In genomic region chr4:14787894-14788293, GRCh38 we compare ENCODE assay signal across 9 cellular contexts.
DNase-seq lines count a peak whose midpoint lies in the region; ATAC-seq and TF ChIP-seq lines count a peak whose summit lies in the region.
"Had no signal": no experiment of that assay in that cellular context is flagged by ENCODE, and none has a peak within 500 bp of the region (broad histone marks: within the 10 kb centered on the region; RNA-seq: fewer than 3 reads in every experiment).

No MANE protein-coding gene starts in this region.

- no peaks in the 10 kb centered on the region for H3F3A ChIP-seq in smooth muscle cell (ENCODE audit: low read depth)

- no peak overlapping the region for H3K4me2 ChIP-seq in smooth muscle cell

- H3K4me1 Mint-ChIP-seq in activated CD4-positive, alpha-beta T cell treated with anti-CD3 and anti-CD28 coated beads, Interleukin-2, amount 10 ng/mL, durations not matched to agents 24 days and 14 days = peaks cover 30% of the 10 kb centered on the region
- peaks cover 2 to 18% of the 10 kb centered on the region in 2 donors for H3K4me1 Mint-ChIP-seq in natural killer cell treated with Interleukin-12 subunit alpha and Interleukin-12 subunit beta and Interleukin-15 and Interleukin-18, amount 100 ng/mL, for 72 hours (ENCODE audit: low read depth in 2 of 2)

- H3K4me1 ChIP-seq in smooth muscle cell (ENCODE audit: low read depth) = no peaks in the 10 kb centered on the region
- H3K4me1 ChIP-seq: sigmoid colon had no signal

- no peaks in the 10 kb centered on the region for H3K36me3 ChIP-seq in smooth muscle cell (ENCODE audit: low read depth)
- H3K36me3 ChIP-seq: sigmoid colon had no signal

- TF ChIP-seq POLR2A in erythroblast (IDR thresholded peaks at IDR 0.05; ENCODE audit: low read length) = no peak

- DNase-seq in activated CD4-positive, alpha-beta T cell treated with anti-CD3 and anti-CD28 coated beads, Interleukin-2, amount 10 ng/mL, durations not matched to agents 24 days and 14 days = peak; percentile 57
- no peak for DNase-seq in activated CD4-positive, alpha-beta T cell treated with anti-CD3 and anti-CD28 coated beads, Interleukin-2, amount 50 U/mL, for 4 hours
- DNase-seq in MV-4-11 (lab: John Stamatoyannopoulos, UW) (peak; percentile 53), erythroblast (lab: John Stamatoyannopoulos, UW) (peak; percentile 16 to 23), smooth muscle cell (lab: John Stamatoyannopoulos, UW; ENCODE audit: unreplicated experiment) (no peak), activated gamma-delta T cell treated with Interleukin-2 at 50 U/mL for 16 hours (no peak)
- no peak for DNase-seq in activated CD8-positive, alpha-beta memory T cell treated with anti-CD3 and anti-CD28 coated beads, Interleukin-2, amount 50 U/mL, for 4 hours
- DNase-seq in natural killer cell treated with Interleukin-12 subunit alpha and Interleukin-12 subunit beta and Interleukin-15 and Interleukin-18, amount 100 ng/mL, for 72 hours (ENCODE audit: low spot score) = no peak
- DNase-seq: sigmoid colon had no signal

- no peak overlapping the region for H3K27ac ChIP-seq in smooth muscle cell (ENCODE audit: low read depth)
- H3K27ac ChIP-seq: sigmoid colon had no signal

- intact Hi-C loops in activated CD4-positive, alpha-beta T cell treated with anti-CD3 and anti-CD28 coated beads, Interleukin-2, amount 10 ng/mL, durations not matched to agents 24 days and 14 days (cut with micrococcal nuclease) = loop anchor here (2.0 to 10.0 kb wide), 3 partner anchors 137 to 1131 kb away; partner anchors contain the start of gene FBXL5

- H3K27ac Mint-ChIP-seq in activated CD4-positive, alpha-beta T cell treated with anti-CD3 and anti-CD28 coated beads, Interleukin-2, amount 10 ng/mL, durations not matched to agents 24 days and 14 days = no peak overlapping the region
- no peak overlapping the region for H3K27ac Mint-ChIP-seq in natural killer cell treated with Interleukin-12 subunit alpha and Interleukin-12 subunit beta and Interleukin-15 and Interleukin-18, amount 100 ng/mL, for 72 hours

- H3K27me3 Mint-ChIP-seq in activated CD4-positive, alpha-beta T cell treated with anti-CD3 and anti-CD28 coated beads, Interleukin-2, amount 10 ng/mL, durations not matched to agents 24 days and 14 days = no peaks in the 10 kb centered on the region
- peaks cover 4 to 5% of the 10 kb centered on the region in 2 donors for H3K27me3 Mint-ChIP-seq in natural killer cell treated with Interleukin-12 subunit alpha and Interleukin-12 subunit beta and Interleukin-15 and Interleukin-18, amount 100 ng/mL, for 72 hours

- H3K9me3 ChIP-seq in smooth muscle cell (replicated peaks; ENCODE audit: low read depth) = no peaks in the 10 kb centered on the region
- H3K9me3 ChIP-seq: sigmoid colon had no signal

- H3K9me3 Mint-ChIP-seq in activated CD4-positive, alpha-beta T cell treated with anti-CD3 and anti-CD28 coated beads, Interleukin-2, amount 10 ng/mL, durations not matched to agents 24 days and 14 days = peaks cover 28% of the 10 kb centered on the region
- peaks cover 11% of the 10 kb centered on the region for H3K9me3 Mint-ChIP-seq in natural killer cell treated with Interleukin-12 subunit alpha and Interleukin-12 subunit beta and Interleukin-15 and Interleukin-18, amount 100 ng/mL, for 72 hours

- no peak for ATAC-seq in natural killer cell treated with Interleukin-12 subunit alpha and Interleukin-12 subunit beta and Interleukin-15 and Interleukin-18, amount 100 ng/mL, for 72 hours

- no peak overlapping the region for H3K9ac ChIP-seq in smooth muscle cell (ENCODE audit: low read depth)

- no peaks in the 10 kb centered on the region for H3K79me2 ChIP-seq in smooth muscle cell (ENCODE audit: low read depth)

- H3K4me3 Mint-ChIP-seq in activated CD4-positive, alpha-beta T cell treated with anti-CD3 and anti-CD28 coated beads, Interleukin-2, amount 10 ng/mL, durations not matched to agents 24 days and 14 days = no peak overlapping the region
- H3K4me3 Mint-ChIP-seq in natural killer cell treated with Interleukin-12 subunit alpha and Interleukin-12 subunit beta and Interleukin-15 and Interleukin-18, amount 100 ng/mL, for 72 hours = no peak overlapping the region

- H2AFZ ChIP-seq in smooth muscle cell (ENCODE audit: low read depth) = no peak overlapping the region

- H4K20me1 ChIP-seq in smooth muscle cell (ENCODE audit: low read depth) = no peaks in the 10 kb centered on the region

- no peaks in the 10 kb centered on the region for H3K27me3 ChIP-seq in smooth muscle cell (ENCODE audit: low read depth)
- H3K27me3 ChIP-seq: sigmoid colon had no signal

- TF ChIP-seq CTCF in smooth muscle cell (IDR thresholded peaks at IDR 0.05; ENCODE audit: borderline replicate concordance, insufficient read depth, poor library complexity, severe bottlenecking) = peak; percentile 27

- no peaks in the 10 kb centered on the region for H3K36me3 Mint-ChIP-seq in activated CD4-positive, alpha-beta T cell treated with anti-CD3 and anti-CD28 coated beads, Interleukin-2, amount 10 ng/mL, durations not matched to agents 24 days and 14 days (ENCODE audit: low read depth)
- peaks cover 23% of the 10 kb centered on the region for H3K36me3 Mint-ChIP-seq in natural killer cell treated with Interleukin-12 subunit alpha and Interleukin-12 subunit beta and Interleukin-15 and Interleukin-18, amount 100 ng/mL, for 72 hours

- no peak overlapping the region for H3K4me3 ChIP-seq in smooth muscle cell
- H3K4me3 ChIP-seq: sigmoid colon had no signal

Comparison
In these comparisons a context has a peak if more than half of its experiments do, and no peak if none do; other contexts are left out.
1. DNase-seq: peak in activated CD4-positive, alpha-beta T cell treated with anti-CD3 and anti-CD28 coated beads, Interleukin-2, amount 10 ng/mL, durations not matched to agents 24 days and 14 days (single experiment), MV-4-11 (single experiment) and erythroblast (2 of 2); none in activated CD4-positive, alpha-beta T cell treated with anti-CD3 and anti-CD28 coated beads, Interleukin-2, amount 50 U/mL, for 4 hours (0 of 2), smooth muscle cell (single experiment), activated CD8-positive, alpha-beta memory T cell treated with anti-CD3 and anti-CD28 coated beads, Interleukin-2, amount 50 U/mL, for 4 hours (single experiment), natural killer cell treated with Interleukin-12 subunit alpha and Interleukin-12 subunit beta and Interleukin-15 and Interleukin-18, amount 100 ng/mL, for 72 hours (single experiment) and activated gamma-delta T cell treated with Interleukin-2 at 50 U/mL for 16 hours (single experiment).